In the genomic region with DNA sequence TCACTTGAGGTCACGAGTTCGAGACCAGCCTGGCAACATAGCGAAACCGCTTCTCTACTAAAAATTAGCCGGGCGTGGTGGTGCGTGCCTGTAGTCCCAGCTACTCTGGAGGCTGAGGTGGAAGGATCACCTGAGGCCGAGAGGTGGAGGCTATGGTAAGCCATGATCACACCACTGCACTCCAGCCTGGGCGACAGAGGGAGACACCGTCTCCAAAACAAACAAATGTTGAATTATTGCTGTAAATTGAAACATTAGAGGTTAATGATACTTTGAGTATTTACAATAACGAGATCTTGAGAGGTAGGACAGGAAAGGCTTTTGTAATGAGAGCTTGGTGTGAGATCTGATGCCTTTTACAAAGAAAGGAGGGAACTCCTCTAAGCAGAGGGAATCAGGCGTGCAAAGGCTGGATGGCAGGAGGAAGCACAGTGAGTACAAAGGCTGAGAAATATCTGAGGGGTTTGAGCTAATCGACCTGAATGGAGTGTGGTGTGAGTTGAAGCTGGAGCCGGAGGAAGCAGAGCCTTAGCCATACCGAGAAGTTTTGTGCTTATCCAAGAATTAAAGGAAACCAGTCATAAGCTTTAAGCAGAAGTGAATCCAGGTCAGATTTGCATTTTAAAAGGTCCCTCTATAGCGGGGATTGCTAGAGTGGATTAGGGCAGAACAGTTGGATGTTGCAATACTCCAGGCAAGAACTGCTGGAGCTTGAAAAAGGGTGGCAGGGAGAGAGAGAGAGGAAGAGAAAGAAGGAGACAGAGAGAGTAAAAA, we compare ENCODE assay signal across 8 cellular contexts.
A peak's percentile ranks its signal among the peaks of the same experiment; 100 is the strongest.
DNase-seq lines count a peak whose midpoint lies in the region; ATAC-seq and TF ChIP-seq lines count a peak whose summit lies in the region.

No MANE protein-coding gene starts in this region.

- ATAC-seq in HG03439 (IDR thresholded peaks at IDR 0.05; ENCODE audit: unreplicated experiment) (no peak), HG02678 (IDR thresholded peaks at IDR 0.05; ENCODE audit: unreplicated experiment) (no peak), GM21825 (IDR thresholded peaks at IDR 0.05; ENCODE audit: unreplicated experiment) (no peak)

- peaks cover 20% of the 10 kb centered on the region for H3K36me3 Mint-ChIP-seq in nephron (ENCODE audit: low read depth)

- peak overlapping the region; percentile 95 to 98 (median 96) for H3K4me3 Mint-ChIP-seq in nephron

- peaks cover 23% of the 10 kb centered on the region for H3K4me1 Mint-ChIP-seq in nephron

- H3K27me3 Mint-ChIP-seq in nephron (ENCODE audit: low read depth), result no peaks in the 10 kb centered on the region

- in situ Hi-C loops in KBM-7 (cut with MboI; ENCODE audit: low pct_unique_long_range_greater_than_20kb, low sequenced_read_pairs), result no loop called here

- no peak for TF ChIP-seq CTCF in nephron (IDR thresholded peaks at IDR 0.05; ENCODE audit: unreplicated experiment in 3 of 3)

- H3K9me3 Mint-ChIP-seq in nephron, result no peaks in the 10 kb centered on the region

- no peak for TF ChIP-seq POLR2A in erythroblast (IDR thresholded peaks at IDR 0.05; ENCODE audit: low read length)

- peak overlapping the region; percentile 84 to 99 (median 92) for H3K27ac Mint-ChIP-seq in nephron

- peak; percentile 35 for DNase-seq in COLO668 (lab: John Stamatoyannopoulos, UW; ENCODE audit: unreplicated experiment)
- DNase-seq in KBM-7, result peak; percentile 84
- peak; percentile 41 for DNase-seq in SKM-1 (lab: John Stamatoyannopoulos, UW; ENCODE audit: unreplicated experiment)
- DNase-seq in erythroblast (lab: John Stamatoyannopoulos, UW), result peak; percentile 60 to 64
